Comparison of ENCODE assay signal across 8 cellular contexts in genomic region chr15:50909044-50909342, GRCh38. TPM values are rescaled to one million over a fixed set of nuclear protein-coding genes. Genes with fewer than 3 reads are reported as not detected.
DNase-seq lines count a peak whose midpoint lies in the region; ATAC-seq and TF ChIP-seq lines count a peak whose summit lies in the region.

No MANE protein-coding gene starts in this region.

- no peaks in the 10 kb centered on the region for H3K9me3 ChIP-seq in ES-I3 (ENCODE audit: control insufficient read depth, insufficient read depth, low read length)
- no peaks in the 10 kb centered on the region for H3K9me3 ChIP-seq in HUES64 (ENCODE audit: insufficient read depth, low read depth, low read length)
- no peaks in the 10 kb centered on the region for H3K9me3 ChIP-seq in mesodermal cell (ENCODE audit: control insufficient read depth, low read length)

- H3K27ac ChIP-seq in HUES64 (ENCODE audit: low read depth, low read length): peak overlapping the region; percentile 67; the same call in 1 of the 2 replicates
- peak overlapping the region; percentile 81 for H3K27ac ChIP-seq in brain microvascular endothelial cell
- H3K27ac ChIP-seq in mesodermal cell (ENCODE audit: low read depth, low read length, severe bottlenecking): peak overlapping the region; percentile 67

- H3K4me3 ChIP-seq in HUES64 (ENCODE audit: low read length): peak overlapping the region; percentile 89
- H3K4me3 ChIP-seq in brain microvascular endothelial cell (ENCODE audit: low read depth, low read length): peak overlapping the region; percentile 86
- H3K4me3 ChIP-seq in mesodermal cell (ENCODE audit: extremely low read depth, insufficient read depth, low read length, poor library complexity, severe bottlenecking): peak overlapping the region; percentile 94

- H3K4me1 ChIP-seq in ES-I3 (ENCODE audit: insufficient read depth, low read length) (no peaks in the 10 kb centered on the region), HUES64 (ENCODE audit: insufficient read depth, low read length) (peaks cover 9% of the 10 kb centered on the region), mesodermal cell (ENCODE audit: control insufficient read depth, insufficient read depth, low read length, poor library complexity, severe bottlenecking) (peaks cover 12% of the 10 kb centered on the region)

- ATAC-seq in GM19467 (IDR thresholded peaks at IDR 0.05; ENCODE audit: unreplicated experiment): no peak

- no peak for DNase-seq in brain microvascular endothelial cell
- DNase-seq in cerebellar nuclear complex (lab: John Stamatoyannopoulos, UW): no peak
- DNase-seq in stimulated activated CD4-positive, alpha-beta T cell treated with anti-CD3 and anti-CD28 coated beads, Interleukin-4, amount 100 ng/mL, for 24 hours: no peak
- DNase-seq in activated CD8-positive, alpha-beta memory T cell treated with anti-CD3 and anti-CD28 coated beads for 24 hours: no peak

- H3K9ac ChIP-seq in ES-I3 (ENCODE audit: low read depth, low read length): peak overlapping the region; percentile 70
- H3K9ac ChIP-seq in HUES64 (ENCODE audit: low read depth, low read length): peak overlapping the region; percentile 92

- H3K27me3 ChIP-seq in HUES64 (ENCODE audit: insufficient read depth, low read length): no peaks in the 10 kb centered on the region
- no peaks in the 10 kb centered on the region for H3K27me3 ChIP-seq in brain microvascular endothelial cell (replicated peaks)

- H3K36me3 ChIP-seq in ES-I3 (ENCODE audit: insufficient read depth, low read length) (0 out of 2 replicates have a peak, but pooled peaks cover 4% of the 10 kb centered on the region), HUES64 (ENCODE audit: insufficient read depth, low read length) (peaks cover 17% of the 10 kb centered on the region), brain microvascular endothelial cell (replicated peaks) (peaks cover 2% of the 10 kb centered on the region), mesodermal cell (ENCODE audit: control insufficient read depth, insufficient read depth, low read length) (peaks cover 17% of the 10 kb centered on the region)

- TF ChIP-seq CTCF in brain microvascular endothelial cell (IDR thresholded peaks at IDR 0.05; ENCODE audit: low read depth, low read length, missing control alignments): no peak

- in situ Hi-C loops in brain microvascular endothelial cell (cut with HindIII; ENCODE audit: low pct_ligation_motif_present, low sequenced_read_pairs): no loop called here

- 0% methylated on average over 9 of the region's 9 CpGs for WGBS in HUES64
- WGBS in mesodermal cell (ENCODE audit: insufficient coverage in 2 of 2), 2 experiments: 0 to 4% methylated on average over 5 to 7 of the region's 9 CpGs

RNA-seq across cellular contexts. Expression of gene AP4E1, which starts 0.5 kb away (rescaled TPM):
- 6.0 TPM for polyA plus RNA-seq in HUES64 (2013, experiment 1 of 2)
- polyA plus RNA-seq in HUES64 (2013, experiment 2 of 2): 6.3 TPM
- 5.6 TPM for polyA plus RNA-seq in mesodermal cell (2013, experiment 1 of 2)
- polyA plus RNA-seq in mesodermal cell (2013, experiment 2 of 2): 6.6 TPM
